Comparison of ENCODE assay signal across 22 cellular contexts in the genomic region with DNA sequence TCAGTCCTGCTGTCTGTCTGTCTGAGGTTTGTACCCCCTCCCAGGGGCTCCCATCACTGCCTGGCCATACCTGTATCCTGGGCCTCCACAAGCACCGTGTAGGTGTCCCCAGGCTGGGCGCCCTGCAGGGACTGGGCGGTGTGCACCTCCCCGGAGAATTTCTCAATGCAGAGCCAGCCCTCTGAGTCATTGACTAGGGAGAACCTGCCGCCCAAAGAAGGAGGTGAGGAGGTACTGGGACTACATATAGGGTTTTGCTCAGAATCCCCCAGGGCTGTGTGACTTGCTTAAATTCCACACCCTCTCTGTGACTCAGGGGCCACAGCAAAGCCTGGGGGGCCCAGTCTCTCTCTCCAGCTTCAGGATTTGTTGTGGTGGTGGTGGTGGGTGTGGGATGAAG. TPM values are rescaled to one million over a fixed set of nuclear protein-coding genes. Genes with fewer than 3 reads are reported as not detected.
DNase-seq lines count a peak whose midpoint lies in the region; FAIRE-seq and TF ChIP-seq lines count a peak whose summit lies in the region.
"Had no signal": no experiment of that assay in that cellular context is flagged by ENCODE, and none has a peak within 500 bp of the region (broad histone marks: within the 10 kb centered on the region; RNA-seq: fewer than 3 reads in every experiment).

No MANE protein-coding gene starts in this region.

- no peak for TF ChIP-seq POLR2A in H54 (IDR thresholded peaks at IDR 0.05; ENCODE audit: low read depth, low read length)
- no peak for TF ChIP-seq POLR2A in NB4 (IDR thresholded peaks at IDR 0.05; ENCODE audit: extremely low read depth, insufficient read length)

- H3K9me1 ChIP-seq in keratinocyte (ENCODE audit: control insufficient read depth, extremely low read depth, insufficient read depth, low read length), result no peaks in the 10 kb centered on the region

- H3K9ac ChIP-seq in keratinocyte (ENCODE audit: control insufficient read depth, extremely low read depth, insufficient read depth, low read length), result no peak overlapping the region
- H3K9ac ChIP-seq: neural progenitor cell had no signal

- no peak for FAIRE-seq in H54 (lab: Jason Lieb, UNC)
- FAIRE-seq in keratinocyte (lab: Jason Lieb, UNC), result peak; percentile 43
- FAIRE-seq in RCC 7860 (lab: Jason Lieb, UNC), result no peak
- FAIRE-seq: endometrium had no signal

- no peak overlapping the region for H3K4me3 ChIP-seq in NB4 (ENCODE audit: low read depth, low read length)
- H3K4me3 ChIP-seq in keratinocyte (ENCODE audit: control insufficient read depth in 2 of 3, extremely low read depth in 1 of 3, insufficient read depth in 2 of 3, low read depth in 1 of 3, low read length in 3 of 3), result no peak overlapping the region
- H3K4me3 ChIP-seq: colonic mucosa, mucosa of descending colon, neural progenitor cell, psoas muscle, vagina had no signal

- H3K36me3 ChIP-seq in keratinocyte (ENCODE audit: control insufficient read depth in 2 of 2, extremely low read depth in 1 of 2, insufficient read depth in 2 of 2, low read length in 2 of 2), result no peaks in the 10 kb centered on the region
- H3K36me3 ChIP-seq: colonic mucosa, neural progenitor cell, vagina had no signal

- peak overlapping the region; percentile 41 for H3K4me2 ChIP-seq in keratinocyte (ENCODE audit: control insufficient read depth, extremely low read depth, insufficient read depth, low read depth, low read length)
- H3K4me2 ChIP-seq: neural progenitor cell had no signal

- H3K79me2 ChIP-seq in keratinocyte (ENCODE audit: control insufficient read depth, insufficient read depth, low read length), result no peaks in the 10 kb centered on the region

- H3K4me1 ChIP-seq in keratinocyte (ENCODE audit: control insufficient read depth, extremely low read depth, insufficient read depth, low read length), result peaks cover 13% of the 10 kb centered on the region
- H3K4me1 ChIP-seq: colonic mucosa, neural progenitor cell, psoas muscle had no signal

- no peaks in the 10 kb centered on the region for H3K9me3 ChIP-seq in keratinocyte (ENCODE audit: control insufficient read depth, low read depth, low read length)
- H3K9me3 ChIP-seq: colonic mucosa, mucosa of descending colon, psoas muscle, vagina had no signal

- no peak overlapping the region for H2AFZ ChIP-seq in keratinocyte (ENCODE audit: control insufficient read depth, low read length)
- H2AFZ ChIP-seq: neural progenitor cell had no signal

- no peak for TF ChIP-seq CTCF in NB4 (IDR thresholded peaks at IDR 0.05; ENCODE audit: low read depth, low read length)
- no peak for TF ChIP-seq CTCF in keratinocyte (optimal IDR thresholded peaks at IDR 0.05 in 1 of 3, IDR thresholded peaks at IDR 0.05 in 1 of 3, conservative IDR thresholded peaks at IDR 0.05 in 1 of 3; ENCODE audit: extremely low read depth in 1 of 3, insufficient read depth in 2 of 3, low read length in 3 of 3)

- DNase-seq in H54 (ENCODE audit: insufficient read length, low spot score) (peak; percentile 61), NB4 (ENCODE audit: low read depth) (peak; percentile 43), keratinocyte (ENCODE audit: low read depth, low spot score) (no peak), NCI-H345 (lab: John Stamatoyannopoulos, UW) (no peak), RCC 7860 (ENCODE audit: low spot score) (no peak)
- DNase-seq: activated CD4-positive, alpha-beta T cell treated with anti-CD3 and anti-CD28 coated beads, Interleukin-2, amount 50 U/mL, for 4 hours; activated naive CD4-positive, alpha-beta T cell treated with anti-CD3 and anti-CD28 coated beads, Interleukin-2, amount 10 ng/mL, durations not matched to agents 7 days and 5 days; activated T-cell treated with anti-CD3 and anti-CD28 coated beads, Interleukin-2, amount 50 U/mL, for 24 hours; colonic mucosa; DND-41; foreskin fibroblast; left colon; NCI-H1694 treated with DMSO at 0.1 percent for 48 hours; NCI-H2227 treated with DMSO at 0.1 percent for 48 hours; SHP77; stimulated activated CD4-positive, alpha-beta T cell treated with anti-CD3 and anti-CD28 coated beads, Interleukin-4, amount 100 ng/mL, for 4 hours; T-helper 1 cell had no signal

- peaks cover 3% of the 10 kb centered on the region for H3K27me3 ChIP-seq in keratinocyte (ENCODE audit: control insufficient read depth, extremely low read depth, insufficient read depth, low read length)
- H3K27me3 ChIP-seq: colonic mucosa, vagina had no signal

- H4K20me1 ChIP-seq in keratinocyte (ENCODE audit: control insufficient read depth, extremely low read depth, insufficient read depth, low read length), result no peaks in the 10 kb centered on the region

- dilution Hi-C loops in keratinocyte (cut with MboI; ENCODE audit: extremely low pct_ligation_motif_present, low sequenced_read_pairs), result no loop called here

- no peak overlapping the region for H3K27ac ChIP-seq in keratinocyte (ENCODE audit: control insufficient read depth, insufficient read depth, low read length)
- H3K27ac ChIP-seq: colonic mucosa, neural progenitor cell, psoas muscle, vagina had no signal

RNA-seq across cellular contexts. Expression of a gene that starts 7.6 kb away (rescaled TPM):
- 0.16 to 2.1 TPM (median 0.45 TPM) in 3 replicates for polyA plus RNA-seq in keratinocyte
- polyA plus RNA-seq in keratinocyte (2011; ENCODE audit: low read depth), result 0.44 TPM
- 0.50 and 0.60 TPM in 2 replicates for polyA plus RNA-seq in keratinocyte (2011; cell fraction: cytosol; rRNA removed)
- 0.33 and 0.49 TPM in 2 replicates for polyA plus RNA-seq in keratinocyte (2011; cell fraction: nucleus; rRNA removed)
- polyA plus RNA-seq in keratinocyte (2012; ENCODE audit: low replicate concordance), result 0.39 and 3.9 TPM in 2 replicates
- polyA minus RNA-seq in keratinocyte, result 0.33 to 1.6 TPM (median 0.35 TPM) in 3 replicates
- polyA minus RNA-seq in keratinocyte (2011; cell fraction: cytosol; rRNA and poly(A)+ RNA removed), result 1.2 TPM
- 0.32 TPM in 1 of 2 replicates, not detected in the other for polyA minus RNA-seq in keratinocyte (2011; cell fraction: nucleus; rRNA and poly(A)+ RNA removed)

RNA-seq across cellular contexts. Expression of a gene that starts 14.2 kb away (rescaled TPM):
- polyA plus RNA-seq in keratinocyte, result 0.67 to 12.8 TPM (median 2.7 TPM) in 3 replicates
- 68.6 TPM for polyA plus RNA-seq in keratinocyte (2011; ENCODE audit: low read depth)
- polyA plus RNA-seq in keratinocyte (2011; cell fraction: cytosol; rRNA removed), result 1.8 and 2.3 TPM in 2 replicates
- 3.3 and 5.0 TPM in 2 replicates for polyA plus RNA-seq in keratinocyte (2011; cell fraction: nucleus; rRNA removed)
- polyA plus RNA-seq in keratinocyte (2012; ENCODE audit: low replicate concordance), result 1.3 and 29.5 TPM in 2 replicates
- 0.33 to 4.6 TPM (median 1.2 TPM) in 3 replicates for polyA minus RNA-seq in keratinocyte
- polyA minus RNA-seq in keratinocyte (2011; cell fraction: cytosol; rRNA and poly(A)+ RNA removed), result 3.8 TPM
- 3.2 and 5.4 TPM in 2 replicates for polyA minus RNA-seq in keratinocyte (2011; cell fraction: nucleus; rRNA and poly(A)+ RNA removed)

RNA-seq across cellular contexts. Expression of a gene that starts 23.1 kb away (rescaled TPM):
- 99.6 to 149 TPM (median 105 TPM) in 3 replicates for polyA plus RNA-seq in keratinocyte
- 42.6 TPM for polyA plus RNA-seq in keratinocyte (2011; ENCODE audit: low read depth)
- polyA plus RNA-seq in keratinocyte (2011; cell fraction: cytosol; rRNA removed), result 79.5 and 85.2 TPM in 2 replicates
- 47.0 and 59.8 TPM in 2 replicates for polyA plus RNA-seq in keratinocyte (2011; cell fraction: nucleus; rRNA removed)
- polyA plus RNA-seq in keratinocyte (2012; ENCODE audit: low replicate concordance), result 126 and 200 TPM in 2 replicates
- 117 to 140 TPM (median 117 TPM) in 3 replicates for polyA minus RNA-seq in keratinocyte
- polyA minus RNA-seq in keratinocyte (2011; cell fraction: cytosol; rRNA and poly(A)+ RNA removed), result 115 TPM
- 10.9 and 17.1 TPM in 2 replicates for polyA minus RNA-seq in keratinocyte (2011; cell fraction: nucleus; rRNA and poly(A)+ RNA removed)

RNA-seq across cellular contexts. Expression of a gene that starts 24.2 kb away (rescaled TPM):
- polyA plus RNA-seq in keratinocyte, result 37.5 to 93.4 TPM (median 41.6 TPM) in 3 replicates
- polyA plus RNA-seq in keratinocyte (2011; ENCODE audit: low read depth), result 52.3 TPM
- polyA plus RNA-seq in keratinocyte (2011; cell fraction: cytosol; rRNA removed), result 25.3 and 38.7 TPM in 2 replicates
- polyA plus RNA-seq in keratinocyte (2011; cell fraction: nucleus; rRNA removed), result 87.7 and 87.8 TPM in 2 replicates
- polyA plus RNA-seq in keratinocyte (2012; ENCODE audit: low replicate concordance), result 35.9 and 108 TPM in 2 replicates
- polyA minus RNA-seq in keratinocyte, result 40.6 to 65.9 TPM (median 45.8 TPM) in 3 replicates
- 83.6 TPM for polyA minus RNA-seq in keratinocyte (2011; cell fraction: cytosol; rRNA and poly(A)+ RNA removed)
- 65.7 and 100 TPM in 2 replicates for polyA minus RNA-seq in keratinocyte (2011; cell fraction: nucleus; rRNA and poly(A)+ RNA removed)

RNA-seq across cellular contexts. Expression of a gene that starts 30.8 kb away (rescaled TPM):
- 16.5 to 18.5 TPM (median 17.3 TPM) in 3 replicates for polyA plus RNA-seq in keratinocyte
- polyA plus RNA-seq in keratinocyte (2011; ENCODE audit: low read depth), result 3.3 TPM
- polyA plus RNA-seq in keratinocyte (2011; cell fraction: cytosol; rRNA removed), result 7.0 and 12.8 TPM in 2 replicates
- 19.5 and 20.4 TPM in 2 replicates for polyA plus RNA-seq in keratinocyte (2011; cell fraction: nucleus; rRNA removed)
- 6.8 and 10.6 TPM in 2 replicates for polyA plus RNA-seq in keratinocyte (2012; ENCODE audit: low replicate concordance)
- polyA minus RNA-seq in keratinocyte, result 43.5 to 49.3 TPM (median 44.3 TPM) in 3 replicates
- polyA minus RNA-seq in keratinocyte (2011; cell fraction: cytosol; rRNA and poly(A)+ RNA removed), result 16.9 TPM
- 22.5 and 28.0 TPM in 2 replicates for polyA minus RNA-seq in keratinocyte (2011; cell fraction: nucleus; rRNA and poly(A)+ RNA removed)

Comparison
In these comparisons a context has a peak if more than half of its experiments do, and no peak if none do; other contexts are left out.
1. DNase-seq: peak in H54 (single experiment) and NB4 (single experiment); none in keratinocyte (single experiment), NCI-H345 (single experiment) and RCC 7860 (single experiment).